ENCODE assay signal across 8 cellular contexts in genomic region chr10:119103241-119103640, GRCh38. TPM values are rescaled to one million over a fixed set of nuclear protein-coding genes. Genes with fewer than 3 reads are reported as not detected.
DNase-seq lines count a peak whose midpoint lies in the region; ATAC-seq, FAIRE-seq and TF ChIP-seq lines count a peak whose summit lies in the region.

No MANE protein-coding gene starts in this region.

- no peaks in the 10 kb centered on the region for H3K27me3 Mint-ChIP-seq in natural killer cell treated with Interleukin-12 subunit alpha and Interleukin-12 subunit beta and Interleukin-15 and Interleukin-18, amount 100 ng/mL, for 72 hours

- H3K36me3 Mint-ChIP-seq in natural killer cell treated with Interleukin-12 subunit alpha and Interleukin-12 subunit beta and Interleukin-15 and Interleukin-18, amount 100 ng/mL, for 72 hours: no peaks in the 10 kb centered on the region

- intact Hi-C loops in Right ventricle myocardium inferior (cut with DNase I): no loop called here
- intact Hi-C loops in K562 (cut with micrococcal nuclease): no loop called here
- intact Hi-C loops in uterus (cut with DNase I; ENCODE audit: low total_unique reads): no loop called here

- H4K20me1 ChIP-seq in K562 (replicated peaks; ENCODE audit: control insufficient read depth, insufficient read depth, low read length): no peaks in the 10 kb centered on the region

- POLR2A ChIA-PET in K562 (lab: Yijun Ruan, JAX): interaction anchor here (0.6 to 4.0 kb wide), 3 partner anchors 21 to 58 kb away, joined by 4 to 16 read pairs (median 6); no protein-coding TSS in a partner anchor

- H3K9ac ChIP-seq in K562 (ENCODE audit: insufficient read depth in 1 of 2, low read depth in 2 of 2, low read length in 2 of 2): no peak overlapping the region

- H3K36me3 ChIP-seq in right atrium auricular region: peaks cover under 1% of the 10 kb centered on the region
- H3K36me3 ChIP-seq in K562 (ENCODE audit: control insufficient read depth, insufficient read depth, low read length): no peaks in the 10 kb centered on the region
- H3K36me3 ChIP-seq in uterus: no peaks in the 10 kb centered on the region

- H3K9me3 ChIP-seq in right atrium auricular region (no peaks in the 10 kb centered on the region), K562 (replicated peaks; ENCODE audit: control insufficient read depth, insufficient read depth, low read depth, low read length) (no peaks in the 10 kb centered on the region), uterus (no peaks in the 10 kb centered on the region)

- H3K27ac Mint-ChIP-seq in natural killer cell treated with Interleukin-12 subunit alpha and Interleukin-12 subunit beta and Interleukin-15 and Interleukin-18, amount 100 ng/mL, for 72 hours: peak overlapping the region; percentile 19 to 56

- no peak for TF ChIP-seq RAD21 in K562 (CRISPR knock-in tag; conservative IDR thresholded peaks at IDR 0.05 in 1 of 2, IDR thresholded peaks at IDR 0.05 in 1 of 2)

- H3K9me1 ChIP-seq in K562 (ENCODE audit: control insufficient read depth, insufficient read depth, low read length): no peaks in the 10 kb centered on the region

- no peaks in the 10 kb centered on the region for H3K9me3 Mint-ChIP-seq in natural killer cell treated with Interleukin-12 subunit alpha and Interleukin-12 subunit beta and Interleukin-15 and Interleukin-18, amount 100 ng/mL, for 72 hours

- H3K27ac ChIP-seq in right atrium auricular region (peak overlapping the region; percentile 30 to 33), K562 (ENCODE audit: extremely low read depth, low read depth, low read length) (no peak overlapping the region), uterus (peak overlapping the region; percentile 78 to 86)

- peak overlapping the region; percentile 70 for H3K4me3 Mint-ChIP-seq in natural killer cell treated with Interleukin-12 subunit alpha and Interleukin-12 subunit beta and Interleukin-15 and Interleukin-18, amount 100 ng/mL, for 72 hours

- no peaks in the 10 kb centered on the region for H3K27me3 ChIP-seq in right atrium auricular region
- no peaks in the 10 kb centered on the region for H3K27me3 ChIP-seq in K562 (ENCODE audit: control insufficient read depth in 2 of 2, insufficient read depth in 2 of 2, low read length in 2 of 2)
- no peaks in the 10 kb centered on the region for H3K27me3 ChIP-seq in uterus

- peaks cover 0 to 9% of the 10 kb centered on the region in 2 donors for H3K4me1 ChIP-seq in right atrium auricular region
- H3K4me1 ChIP-seq in K562 (replicated peaks in 1 of 2; ENCODE audit: control insufficient read depth in 2 of 2, insufficient read depth in 2 of 2, low read length in 2 of 2): peaks cover 13 to 14% of the 10 kb centered on the region in 2 experiments; a peak in 4 of 5 replicates
- H3K4me1 ChIP-seq in uterus: peaks cover 0 to 9% of the 10 kb centered on the region in 2 donors

- peak overlapping the region; percentile 49; the same call in 1 of the 2 replicates for H3K4me2 ChIP-seq in K562 (ENCODE audit: insufficient read depth, low read length)

- CTCF ChIA-PET in K562 (lab: Yijun Ruan, JAX; ENCODE audit: low intra/inter-chr PET ratio): no interaction called here

- TF ChIP-seq CTCF in right atrium auricular region (IDR thresholded peaks at IDR 0.05): no peak
- TF ChIP-seq CTCF in K562 (IDR thresholded peaks at IDR 0.05 in 2 of 3, conservative IDR thresholded peaks at IDR 0.05 in 1 of 3; ENCODE audit: insufficient read depth in 2 of 3, low read depth in 1 of 3, low read length in 3 of 3): no peak
- TF ChIP-seq CTCF in uterus (IDR thresholded peaks at IDR 0.05): no peak

- ATAC-seq in Right ventricle myocardium inferior (no peak), K562 (no peak), GM19324 (IDR thresholded peaks at IDR 0.05; ENCODE audit: low FRiP score, unreplicated experiment) (no peak)
- no peak for ATAC-seq in natural killer cell treated with Interleukin-12 subunit alpha and Interleukin-12 subunit beta and Interleukin-15 and Interleukin-18, amount 100 ng/mL, for 72 hours

- H3K79me2 ChIP-seq in K562 (ENCODE audit: control insufficient read depth, insufficient read depth, low read length): peaks cover 6% of the 10 kb centered on the region

- no peak overlapping the region for H3K4me3 ChIP-seq in right atrium auricular region
- H3K4me3 ChIP-seq in K562: no peak overlapping the region
- H3K4me3 ChIP-seq in uterus: no peak overlapping the region

- 78% methylated on average over 4 of the region's 4 CpGs for WGBS in K562 (ENCODE audit: insufficient coverage, low coverage, missing lambda C conversion rate)

- no TSS peak for BruUV-seq in K562 (replicated peaks; lab: Mats Ljungman, UMichigan)

- peak overlapping the region; percentile 70 for H2AFZ ChIP-seq in K562 (ENCODE audit: low read depth, low read length)

- TF ChIP-seq POLR2A in K562 (conservative IDR thresholded peaks at IDR 0.05): no peak
- no peak for TF ChIP-seq POLR2A in uterus (IDR thresholded peaks at IDR 0.05)

- no peak for FAIRE-seq in K562 (lab: Jason Lieb, UNC)

- DNase-seq in right atrium auricular region (ENCODE audit: low spot score) (no peak), Right ventricle myocardium inferior (ENCODE audit: missing footprints) (no peak), K562 (ENCODE audit: extremely low read depth in 1 of 4, low spot score in 3 of 4) (no peak), uterus (no peak), GM19238 (ENCODE audit: insufficient read length, low spot score) (no peak), NCI-H774 (lab: John Stamatoyannopoulos, UW) (no peak)
- DNase-seq in natural killer cell treated with Interleukin-12 subunit alpha and Interleukin-12 subunit beta and Interleukin-15 and Interleukin-18, amount 100 ng/mL, for 72 hours (ENCODE audit: low spot score): no peak

- no peak for TF ChIP-seq EP300 in K562 (IDR thresholded peaks at IDR 0.05; ENCODE audit: low read length)

- in situ Hi-C loops in K562 (cut with MboI): no loop called here

- H3K4me1 Mint-ChIP-seq in natural killer cell treated with Interleukin-12 subunit alpha and Interleukin-12 subunit beta and Interleukin-15 and Interleukin-18, amount 100 ng/mL, for 72 hours (ENCODE audit: low read depth in 2 of 2): peaks cover 19 to 24% of the 10 kb centered on the region in 2 donors

TF ChIP-seq in K562, 482 proteins besides CTCF, POLR2A, EP300 and RAD21 (continues in another document):
- TF ChIP-seq PYGO2 (tag; IDR thresholded peaks at IDR 0.05) (no peak), HOXB6 (CRISPR knock-in tag; IDR thresholded peaks at IDR 0.05; ENCODE audit: borderline replicate concordance) (no peak), XRCC5 (IDR thresholded peaks at IDR 0.05; ENCODE audit: low read depth, low read length) (no peak), ZNF561 (CRISPR knock-in tag; conservative IDR thresholded peaks at IDR 0.05) (no peak)

RNA-seq across cellular contexts. Expression of gene DENND10, which starts 0.7 kb away (rescaled TPM):
- 10 to 100 TPM; 25.9 to 31.4 TPM for total RNA-seq in right atrium auricular region
- total RNA-seq in Right ventricle myocardium inferior: 20.2 TPM
- 23.7 and 25.5 TPM in 2 replicates for total RNA-seq in K562 (2011; cell fraction: chromatin; rRNA removed; ENCODE audit: low replicate concordance)
- 14.5 and 16.5 TPM in 2 replicates for total RNA-seq in K562 (2011; cell fraction: nucleolus; rRNA removed)
- total RNA-seq in K562 (2011; cell fraction: nucleoplasm; rRNA removed): 17.3 and 28.2 TPM in 2 replicates
- total RNA-seq in K562 (2014; rRNA removed): 12.9 TPM in 2 replicates
- 12.3 and 13.7 TPM in 2 replicates for total RNA-seq in K562 (2014; rRNA removed; fragmentation: Illumina TruSeq; extraction: Trizol)
- 11.2 and 11.9 TPM in 2 replicates for total RNA-seq in K562 (2015; rRNA removed; fragmentation: Illumina TruSeq; extraction: Trizol)
- total RNA-seq in K562 (2021): 10.4 and 12.2 TPM in 2 replicates
- polyA plus RNA-seq in K562 (2011; rRNA removed): 18.3 and 19.0 TPM in 2 replicates
- 10.5 and 12.3 TPM in 2 replicates for polyA plus RNA-seq in K562 (2011; cell fraction: cytosol; rRNA removed)
- 11.3 and 12.6 TPM in 2 replicates for polyA plus RNA-seq in K562 (2011; cell fraction: nucleus; rRNA removed)
- 11.0 and 17.5 TPM in 2 replicates for polyA plus RNA-seq in K562 (2012)
- 11.7 and 12.5 TPM in 2 replicates for polyA plus RNA-seq in K562 (2014; fragmentation: Illumina TruSeq; extraction: Trizol)
- 10 to 100 TPM; 15.5 to 20.0 TPM for polyA plus RNA-seq in K562 (2014; fragmentation: Nextera tagmentation; extraction: Ambion mirVana)
- 9.4 and 10.5 TPM in 2 replicates for polyA plus RNA-seq in K562 (2014; rRNA removed)
- 15.9 and 18.0 TPM in 2 replicates for polyA minus RNA-seq in K562 (2011; rRNA and poly(A)+ RNA removed)
- polyA minus RNA-seq in K562 (2011; cell fraction: cytosol; rRNA and poly(A)+ RNA removed): 5.0 and 9.3 TPM in 2 replicates
- 5.1 and 9.4 TPM in 2 replicates for polyA minus RNA-seq in K562 (2011; cell fraction: nucleus; rRNA and poly(A)+ RNA removed)
- total RNA-seq in natural killer cell treated with Interleukin-12 subunit alpha and Interleukin-12 subunit beta and Interleukin-15 and Interleukin-18, amount 100 ng/mL, for 72 hours: 10 to 100 TPM; 46.2 to 57.7 TPM
- total RNA-seq in uterus: 10 to 100 TPM; 23.8 to 50.2 (median 42.8) TPM

RNA-seq across cellular contexts. Expression of gene EIF3A, which starts 22.6 kb away (rescaled TPM):
- total RNA-seq in right atrium auricular region: 10 to 100 TPM; 69.8 to 76.9 TPM
- 88.7 TPM for total RNA-seq in Right ventricle myocardium inferior
- 60.9 and 137 TPM in 2 replicates for total RNA-seq in K562 (2011; cell fraction: chromatin; rRNA removed; ENCODE audit: low replicate concordance)
- 28.9 and 33.7 TPM in 2 replicates for total RNA-seq in K562 (2011; cell fraction: nucleolus; rRNA removed)
- total RNA-seq in K562 (2011; cell fraction: nucleoplasm; rRNA removed): 42.9 and 46.2 TPM in 2 replicates
- 89.1 and 89.2 TPM in 2 replicates for total RNA-seq in K562 (2014; rRNA removed)
- 124 and 145 TPM in 2 replicates for total RNA-seq in K562 (2014; rRNA removed; fragmentation: Illumina TruSeq; extraction: Trizol)
- 145 and 156 TPM in 2 replicates for total RNA-seq in K562 (2015; rRNA removed; fragmentation: Illumina TruSeq; extraction: Trizol)
- 93.0 and 124 TPM in 2 replicates for total RNA-seq in K562 (2021)
- 34.8 and 42.8 TPM in 2 replicates for polyA plus RNA-seq in K562 (2011; rRNA removed)
- 16.8 and 31.9 TPM in 2 replicates for polyA plus RNA-seq in K562 (2011; cell fraction: cytosol; rRNA removed)
- 26.0 and 29.5 TPM in 2 replicates for polyA plus RNA-seq in K562 (2011; cell fraction: nucleus; rRNA removed)
- 89.1 and 101 TPM in 2 replicates for polyA plus RNA-seq in K562 (2012)
- 143 and 163 TPM in 2 replicates for polyA plus RNA-seq in K562 (2014; fragmentation: Illumina TruSeq; extraction: Trizol)
- 10 to 100 TPM; 19.6 to 35.1 TPM for polyA plus RNA-seq in K562 (2014; fragmentation: Nextera tagmentation; extraction: Ambion mirVana)
- polyA plus RNA-seq in K562 (2014; rRNA removed): 86.2 and 102 TPM in 2 replicates
- polyA minus RNA-seq in K562 (2011; rRNA and poly(A)+ RNA removed): 88.8 and 109 TPM in 2 replicates
- 63.1 and 67.0 TPM in 2 replicates for polyA minus RNA-seq in K562 (2011; cell fraction: cytosol; rRNA and poly(A)+ RNA removed)
- polyA minus RNA-seq in K562 (2011; cell fraction: nucleus; rRNA and poly(A)+ RNA removed): 31.5 and 63.6 TPM in 2 replicates
- 100 to 1,000 TPM; 146 to 214 TPM for total RNA-seq in natural killer cell treated with Interleukin-12 subunit alpha and Interleukin-12 subunit beta and Interleukin-15 and Interleukin-18, amount 100 ng/mL, for 72 hours
- 100 to 1,000 TPM in 2 of 4 donors, 10 to 100 TPM in 2; 54.3 to 144 (median 89.2) TPM for total RNA-seq in uterus
